1 cellular context compared by ENCODE assay signal in genomic region chr5:138533973-138534941, GRCh38.
TF ChIP-seq lines count a peak whose summit lies in the region.

No MANE protein-coding gene starts in this region.

TF ChIP-seq in HepG2, 621 proteins besides CTCF, POLR2A, EP300 and RAD21 (continued from another document and continues in another):
- TF ChIP-seq RERE (CRISPR knock-in tag; IDR thresholded peaks at IDR 0.05; ENCODE audit: low read depth), result no peak
- TF ChIP-seq ZNF761 (CRISPR knock-in tag; conservative IDR thresholded peaks at IDR 0.05), result no peak
- no peak for TF ChIP-seq ZSCAN31 (CRISPR knock-in tag; IDR thresholded peaks at IDR 0.05; ENCODE audit: low read depth)
- TF ChIP-seq ZNF652 (CRISPR knock-in tag; IDR thresholded peaks at IDR 0.05; ENCODE audit: borderline replicate concordance, low read depth), result no peak
- no peak for TF ChIP-seq ZBTB49 (CRISPR knock-in tag; IDR thresholded peaks at IDR 0.05; ENCODE audit: borderline replicate concordance)
- TF ChIP-seq ZKSCAN8 (CRISPR knock-in tag; IDR thresholded peaks at IDR 0.05; ENCODE audit: borderline replicate concordance), result peak; percentile 48; the same call in 1 of the 2 replicates
- TF ChIP-seq, protein P1, sequence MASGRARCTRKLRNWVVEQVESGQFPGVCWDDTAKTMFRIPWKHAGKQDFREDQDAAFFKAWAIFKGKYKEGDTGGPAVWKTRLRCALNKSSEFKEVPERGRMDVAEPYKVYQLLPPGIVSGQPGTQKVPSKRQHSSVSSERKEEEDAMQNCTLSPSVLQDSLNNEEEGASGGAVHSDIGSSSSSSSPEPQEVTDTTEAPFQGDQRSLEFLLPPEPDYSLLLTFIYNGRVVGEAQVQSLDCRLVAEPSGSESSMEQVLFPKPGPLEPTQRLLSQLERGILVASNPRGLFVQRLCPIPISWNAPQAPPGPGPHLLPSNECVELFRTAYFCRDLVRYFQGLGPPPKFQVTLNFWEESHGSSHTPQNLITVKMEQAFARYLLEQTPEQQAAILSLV (CRISPR knock-in tag; IDR thresholded peaks at IDR 0.05; ENCODE audit: borderline replicate concordance), result no peak
- TF ChIP-seq TSC22D2 (CRISPR knock-in tag; IDR thresholded peaks at IDR 0.05; ENCODE audit: borderline replicate concordance), result no peak
- TF ChIP-seq RFXANK (CRISPR knock-in tag; IDR thresholded peaks at IDR 0.05), result no peak
- no peak for TF ChIP-seq ETV6 (CRISPR knock-in tag; conservative IDR thresholded peaks at IDR 0.05)
- TF ChIP-seq, protein P2, sequence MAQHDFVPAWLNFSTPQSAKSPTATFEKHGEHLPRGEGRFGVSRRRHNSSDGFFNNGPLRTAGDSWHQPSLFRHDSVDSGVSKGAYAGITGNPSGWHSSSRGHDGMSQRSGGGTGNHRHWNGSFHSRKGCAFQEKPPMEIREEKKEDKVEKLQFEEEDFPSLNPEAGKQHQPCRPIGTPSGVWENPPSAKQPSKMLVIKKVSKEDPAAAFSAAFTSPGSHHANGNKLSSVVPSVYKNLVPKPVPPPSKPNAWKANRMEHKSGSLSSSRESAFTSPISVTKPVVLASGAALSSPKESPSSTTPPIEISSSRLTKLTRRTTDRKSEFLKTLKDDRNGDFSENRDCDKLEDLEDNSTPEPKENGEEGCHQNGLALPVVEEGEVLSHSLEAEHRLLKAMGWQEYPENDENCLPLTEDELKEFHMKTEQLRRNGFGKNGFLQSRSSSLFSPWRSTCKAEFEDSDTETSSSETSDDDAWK (CRISPR knock-in tag; IDR thresholded peaks at IDR 0.05), result no peak
- no peak for TF ChIP-seq TCF7L2 (IDR thresholded peaks at IDR 0.05; ENCODE audit: low read depth, low read length)
- TF ChIP-seq SIX1 (CRISPR knock-in tag; IDR thresholded peaks at IDR 0.05; ENCODE audit: borderline replicate concordance), result no peak
- TF ChIP-seq XRCC5 (optimal IDR thresholded peaks at IDR 0.05; ENCODE audit: low read length), result no peak
- TF ChIP-seq NFYC (CRISPR knock-in tag; IDR thresholded peaks at IDR 0.05), result no peak
- TF ChIP-seq ZNF672 (CRISPR knock-in tag; IDR thresholded peaks at IDR 0.05), result no peak
- TF ChIP-seq CHD4 (IDR thresholded peaks at IDR 0.05; ENCODE audit: borderline replicate concordance, low read length), result no peak
- TF ChIP-seq MBNL3 (CRISPR knock-in tag; conservative IDR thresholded peaks at IDR 0.05), result no peak
- TF ChIP-seq ZNF124 (CRISPR knock-in tag; IDR thresholded peaks at IDR 0.05), result no peak
- TF ChIP-seq ZMAT3 (CRISPR knock-in tag; conservative IDR thresholded peaks at IDR 0.05), result no peak
- TF ChIP-seq ZBTB21 (CRISPR knock-in tag; IDR thresholded peaks at IDR 0.05), result no peak
- no peak for TF ChIP-seq ZKSCAN5 (CRISPR knock-in tag; IDR thresholded peaks at IDR 0.05)
- no peak for TF ChIP-seq SAFB2 (CRISPR knock-in tag; IDR thresholded peaks at IDR 0.05; ENCODE audit: borderline replicate concordance, low read depth)
- no peak for TF ChIP-seq ZNF572 (CRISPR knock-in tag; IDR thresholded peaks at IDR 0.05)
- no peak for TF ChIP-seq SNAI1 (CRISPR knock-in tag; IDR thresholded peaks at IDR 0.05; ENCODE audit: borderline replicate concordance)
- TF ChIP-seq ZNF180 (CRISPR knock-in tag; IDR thresholded peaks at IDR 0.05; ENCODE audit: borderline replicate concordance, low read depth), result no peak
- TF ChIP-seq WIZ (CRISPR knock-in tag; IDR thresholded peaks at IDR 0.05), result no peak
- no peak; the same call in 1 of the 2 replicates for TF ChIP-seq HMG20A (CRISPR knock-in tag; IDR thresholded peaks at IDR 0.05; ENCODE audit: borderline replicate concordance)
- no peak for TF ChIP-seq ZNF549 (CRISPR knock-in tag; IDR thresholded peaks at IDR 0.05)
- TF ChIP-seq ZNF230 (CRISPR knock-in tag; IDR thresholded peaks at IDR 0.05), result no peak
- no peak for TF ChIP-seq ZNF781 (CRISPR knock-in tag; IDR thresholded peaks at IDR 0.05; ENCODE audit: borderline replicate concordance, not compliant biosample characterization)
- no peak for TF ChIP-seq DNMT3B (CRISPR knock-in tag; conservative IDR thresholded peaks at IDR 0.05)
- TF ChIP-seq, protein P3, sequence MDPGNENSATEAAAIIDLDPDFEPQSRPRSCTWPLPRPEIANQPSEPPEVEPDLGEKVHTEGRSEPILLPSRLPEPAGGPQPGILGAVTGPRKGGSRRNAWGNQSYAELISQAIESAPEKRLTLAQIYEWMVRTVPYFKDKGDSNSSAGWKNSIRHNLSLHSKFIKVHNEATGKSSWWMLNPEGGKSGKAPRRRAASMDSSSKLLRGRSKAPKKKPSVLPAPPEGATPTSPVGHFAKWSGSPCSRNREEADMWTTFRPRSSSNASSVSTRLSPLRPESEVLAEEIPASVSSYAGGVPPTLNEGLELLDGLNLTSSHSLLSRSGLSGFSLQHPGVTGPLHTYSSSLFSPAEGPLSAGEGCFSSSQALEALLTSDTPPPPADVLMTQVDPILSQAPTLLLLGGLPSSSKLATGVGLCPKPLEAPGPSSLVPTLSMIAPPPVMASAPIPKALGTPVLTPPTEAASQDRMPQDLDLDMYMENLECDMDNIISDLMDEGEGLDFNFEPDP (CRISPR knock-in tag; conservative IDR thresholded peaks at IDR 0.05), result no peak
- TF ChIP-seq, protein P4, sequence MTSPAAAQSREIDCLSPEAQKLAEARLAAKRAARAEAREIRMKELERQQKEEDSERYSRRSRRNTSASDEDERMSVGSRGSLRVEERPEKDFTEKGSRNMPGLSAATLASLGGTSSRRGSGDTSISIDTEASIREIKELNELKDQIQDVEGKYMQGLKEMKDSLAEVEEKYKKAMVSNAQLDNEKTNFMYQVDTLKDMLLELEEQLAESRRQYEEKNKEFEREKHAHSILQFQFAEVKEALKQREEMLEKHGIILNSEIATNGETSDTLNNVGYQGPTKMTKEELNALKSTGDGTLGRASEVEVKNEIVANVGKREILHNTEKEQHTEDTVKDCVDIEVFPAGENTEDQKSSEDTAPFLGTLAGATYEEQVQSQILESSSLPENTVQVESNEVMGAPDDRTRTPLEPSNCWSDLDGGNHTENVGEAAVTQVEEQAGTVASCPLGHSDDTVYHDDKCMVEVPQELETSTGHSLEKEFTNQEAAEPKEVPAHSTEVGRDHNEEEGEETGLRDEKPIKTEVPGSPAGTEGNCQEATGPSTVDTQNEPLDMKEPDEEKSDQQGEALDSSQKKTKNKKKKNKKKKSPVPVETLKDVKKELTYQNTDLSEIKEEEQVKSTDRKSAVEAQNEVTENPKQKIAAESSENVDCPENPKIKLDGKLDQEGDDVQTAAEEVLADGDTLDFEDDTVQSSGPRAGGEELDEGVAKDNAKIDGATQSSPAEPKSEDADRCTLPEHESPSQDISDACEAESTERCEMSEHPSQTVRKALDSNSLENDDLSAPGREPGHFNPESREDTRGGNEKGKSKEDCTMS (CRISPR knock-in tag; conservative IDR thresholded peaks at IDR 0.05), result no peak
- no peak for TF ChIP-seq U2AF2 (IDR thresholded peaks at IDR 0.05; ENCODE audit: low read depth, low read length)
- no peak for TF ChIP-seq ZNF704 (CRISPR knock-in tag; IDR thresholded peaks at IDR 0.05; ENCODE audit: borderline replicate concordance)
- TF ChIP-seq ZFY (CRISPR knock-in tag; IDR thresholded peaks at IDR 0.05), result no peak
- TF ChIP-seq ZSCAN12 (CRISPR knock-in tag; IDR thresholded peaks at IDR 0.05), result no peak
- TF ChIP-seq MED13 (CRISPR knock-in tag; IDR thresholded peaks at IDR 0.05), result no peak
- TF ChIP-seq SMC3 (IDR thresholded peaks at IDR 0.05; ENCODE audit: low read length), result no peak
- no peak for TF ChIP-seq ZNF850 (CRISPR knock-in tag; conservative IDR thresholded peaks at IDR 0.05)
- TF ChIP-seq KLF15 (CRISPR knock-in tag; IDR thresholded peaks at IDR 0.05; ENCODE audit: borderline replicate concordance), result no peak
- TF ChIP-seq ZNF30 (CRISPR knock-in tag; IDR thresholded peaks at IDR 0.05), result no peak
- TF ChIP-seq KMT2B (CRISPR knock-in tag; IDR thresholded peaks at IDR 0.05), result no peak
- no peak for TF ChIP-seq ZNF333 (CRISPR knock-in tag; IDR thresholded peaks at IDR 0.05; ENCODE audit: borderline replicate concordance)
- TF ChIP-seq ZKSCAN1 (IDR thresholded peaks at IDR 0.05; ENCODE audit: low read length), result no peak
- TF ChIP-seq ZNF101 (CRISPR knock-in tag; IDR thresholded peaks at IDR 0.05; ENCODE audit: borderline replicate concordance, low read depth), result no peak
- no peak for TF ChIP-seq ZNF256 (CRISPR knock-in tag; conservative IDR thresholded peaks at IDR 0.05)
- no peak for TF ChIP-seq ZNF335 (CRISPR knock-in tag; IDR thresholded peaks at IDR 0.05)
- TF ChIP-seq HNRNPLL (IDR thresholded peaks at IDR 0.05; ENCODE audit: low read depth, low read length, poor library complexity, severe bottlenecking), result no peak
- TF ChIP-seq ZC3H13 (CRISPR knock-in tag; IDR thresholded peaks at IDR 0.05), result no peak
- TF ChIP-seq NPAS2 (CRISPR knock-in tag; IDR thresholded peaks at IDR 0.05; ENCODE audit: borderline replicate concordance), result no peak
- no peak for TF ChIP-seq ZNF136 (CRISPR knock-in tag; IDR thresholded peaks at IDR 0.05; ENCODE audit: low read depth)
- no peak for TF ChIP-seq EZH2 (conservative IDR thresholded peaks at IDR 0.05; ENCODE audit: low read depth, low read length)
- no peak for TF ChIP-seq CENPT (CRISPR knock-in tag; IDR thresholded peaks at IDR 0.05; ENCODE audit: low read depth)
- no peak for TF ChIP-seq SUZ12 (IDR thresholded peaks at IDR 0.05; ENCODE audit: low read depth, low read length)
- TF ChIP-seq ZFP36L1 (CRISPR knock-in tag; IDR thresholded peaks at IDR 0.05), result peak; percentile 45; the same call in 1 of the 2 replicates
- TF ChIP-seq ZNF768 (CRISPR knock-in tag; IDR thresholded peaks at IDR 0.05), result no peak
- no peak for TF ChIP-seq JARID2 (CRISPR knock-in tag; IDR thresholded peaks at IDR 0.05; ENCODE audit: insufficient replicate concordance)
- no peak for TF ChIP-seq KDM2A (CRISPR knock-in tag; IDR thresholded peaks at IDR 0.05; ENCODE audit: borderline replicate concordance, low read depth)
- TF ChIP-seq, protein P5, sequence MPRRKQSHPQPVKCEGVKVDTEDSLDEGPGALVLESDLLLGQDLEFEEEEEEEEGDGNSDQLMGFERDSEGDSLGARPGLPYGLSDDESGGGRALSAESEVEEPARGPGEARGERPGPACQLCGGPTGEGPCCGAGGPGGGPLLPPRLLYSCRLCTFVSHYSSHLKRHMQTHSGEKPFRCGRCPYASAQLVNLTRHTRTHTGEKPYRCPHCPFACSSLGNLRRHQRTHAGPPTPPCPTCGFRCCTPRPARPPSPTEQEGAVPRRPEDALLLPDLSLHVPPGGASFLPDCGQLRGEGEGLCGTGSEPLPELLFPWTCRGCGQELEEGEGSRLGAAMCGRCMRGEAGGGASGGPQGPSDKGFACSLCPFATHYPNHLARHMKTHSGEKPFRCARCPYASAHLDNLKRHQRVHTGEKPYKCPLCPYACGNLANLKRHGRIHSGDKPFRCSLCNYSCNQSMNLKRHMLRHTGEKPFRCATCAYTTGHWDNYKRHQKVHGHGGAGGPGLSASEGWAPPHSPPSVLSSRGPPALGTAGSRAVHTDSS (CRISPR knock-in tag; conservative IDR thresholded peaks at IDR 0.05), result no peak
